In genomic region chr21:34977333-34977732, GRCh38 we compare ENCODE assay signal across 3 cellular contexts.
TF ChIP-seq lines count a peak whose summit lies in the region.

No MANE protein-coding gene starts in this region.

TF ChIP-seq in GM23338, 12 proteins besides CTCF, POLR2A, EP300 and RAD21 (continues in another document):
- no peak for TF ChIP-seq ZNF462 (CRISPR knock-in tag; IDR thresholded peaks at IDR 0.05)
- no peak for TF ChIP-seq JUNB (IDR thresholded peaks at IDR 0.05; ENCODE audit: unreplicated experiment)
- TF ChIP-seq EZH2 (IDR thresholded peaks at IDR 0.05; ENCODE audit: low read depth, unreplicated experiment), result no peak
- no peak for TF ChIP-seq NANOG (IDR thresholded peaks at IDR 0.05; ENCODE audit: borderline replicate concordance)
- TF ChIP-seq ZNF114 (CRISPR knock-in tag; IDR thresholded peaks at IDR 0.05), result no peak
- TF ChIP-seq POLR2AphosphoS5 (IDR thresholded peaks at IDR 0.05; ENCODE audit: low read depth), result no peak

TF ChIP-seq in IMR-90, 13 proteins besides CTCF, POLR2A, EP300 and RAD21:
- TF ChIP-seq MXI1 (IDR thresholded peaks at IDR 0.05; ENCODE audit: borderline replicate concordance, low read depth, low read length), result no peak
- TF ChIP-seq MAZ (IDR thresholded peaks at IDR 0.05; ENCODE audit: borderline replicate concordance, low read depth, low read length), result no peak
- no peak for TF ChIP-seq BHLHE40 (IDR thresholded peaks at IDR 0.05; ENCODE audit: low read depth, low read length)
- no peak for TF ChIP-seq RCOR1 (IDR thresholded peaks at IDR 0.05; ENCODE audit: insufficient replicate concordance, low read length)
- no peak for TF ChIP-seq CHD1 (IDR thresholded peaks at IDR 0.05; ENCODE audit: low read depth, low read length)
- TF ChIP-seq RFX5 (IDR thresholded peaks at IDR 0.05; ENCODE audit: low read depth, low read length), result no peak
- no peak for TF ChIP-seq CEBPB (IDR thresholded peaks at IDR 0.05; ENCODE audit: low read depth, low read length)

TF ChIP-seq in K562, 482 proteins besides CTCF, POLR2A, EP300 and RAD21:
- peak; percentile 62 for TF ChIP-seq C11orf30 (IDR thresholded peaks at IDR 0.05; ENCODE audit: low read depth)
- no peak for TF ChIP-seq ARID1B (IDR thresholded peaks at IDR 0.05)
- no peak for TF ChIP-seq CBX3 (IDR thresholded peaks at IDR 0.05; ENCODE audit: borderline replicate concordance in 1 of 2, low read length in 2 of 2)
- TF ChIP-seq MTF1 (CRISPR knock-in tag; IDR thresholded peaks at IDR 0.05; ENCODE audit: borderline replicate concordance), result no peak
- TF ChIP-seq THRAP3 (IDR thresholded peaks at IDR 0.05; ENCODE audit: borderline replicate concordance), result no peak
- TF ChIP-seq CREB5 (CRISPR knock-in tag; IDR thresholded peaks at IDR 0.05), result no peak
- TF ChIP-seq ZNF316 (IDR thresholded peaks at IDR 0.05), result peak; percentile 73
- TF ChIP-seq DIDO1 (tag; IDR thresholded peaks at IDR 0.05; ENCODE audit: low read depth), result no peak
- no peak for TF ChIP-seq YBX1 (IDR thresholded peaks at IDR 0.05)
- TF ChIP-seq ZNF696 (CRISPR knock-in tag; conservative IDR thresholded peaks at IDR 0.05), result no peak
